ENCODE assay signal across 24 cellular contexts in genomic region chr5:96242536-96242935, GRCh38.
"Had no signal": no experiment of that assay in that cellular context is flagged by ENCODE, and none has a peak within 500 bp of the region (broad histone marks: within the 10 kb centered on the region; RNA-seq: fewer than 3 reads in every experiment).

No MANE protein-coding gene starts in this region.

- DNase-seq: activated CD4-positive, alpha-beta T cell treated with anti-CD3 and anti-CD28 coated beads for 1 hour; activated CD4-positive, alpha-beta T cell treated with anti-CD3 and anti-CD28 coated beads, Interleukin-2, amount 50 U/mL, for 1 hour; activated naive CD4-positive, alpha-beta T cell; activated T-cell treated with anti-CD3 and anti-CD28 coated beads, Interleukin-2, amount 50 U/mL, for 4 hours; cerebellar nuclear complex; gastrocnemius medialis; hippocampal formation; islet precursor cell; left cardiac atrium; naive B cell; ovary; psoas muscle; stimulated activated CD4-positive, alpha-beta T cell treated with anti-CD3 and anti-CD28 coated beads, Interleukin-1b, Interleukin-23, amount 100 ng/mL, for 48 hours; substantia nigra; T-helper 1 cell; thyroid gland; WERI-Rb-1 had no signal

- H3K4me1 Mint-ChIP-seq: memory B cell, naive B cell had no signal

- H3K36me3 Mint-ChIP-seq: activated naive CD8-positive, alpha-beta T cell; memory B cell; naive B cell had no signal

- ATAC-seq: activated T-cell treated with anti-CD3 and anti-CD28 coated beads, Interleukin-2, amount 50 U/mL, for 4 hours; gastrocnemius medialis; left cardiac atrium; psoas muscle had no signal

- H3K36me3 ChIP-seq: esophagus muscularis mucosa, gastrocnemius medialis, ovary, right atrium auricular region, thyroid gland, WERI-Rb-1 had no signal

- H3K27ac ChIP-seq: coronary artery, esophagus muscularis mucosa, gastrocnemius medialis, ovary, psoas muscle, right atrium auricular region, WERI-Rb-1 had no signal

- H3K27ac Mint-ChIP-seq: activated naive CD8-positive, alpha-beta T cell; activated T-helper 2 cell treated with anti-CD3 and anti-CD28 coated beads, Interferon-gamma antibody, Interleukin-2, Interleukin-4, amounts not matched to agents 10 μg/mL and 5 μg/mL and 100 μg/mL, durations not matched to agents 14 hours and 24 hours and 36 hours; memory B cell; naive B cell; stimulated activated naive CD8-positive, alpha-beta T cell treated with anti-CD3 and anti-CD28 coated beads, Interleukin-15, Interleukin-2, amounts not matched to agents 100 ng/mL and 50 ng/mL, for 24 hours had no signal

- H3K9me3 ChIP-seq: esophagus muscularis mucosa, gastrocnemius medialis, ovary, psoas muscle, right atrium auricular region, thyroid gland had no signal

- H3K9me3 Mint-ChIP-seq: activated T-helper 2 cell treated with anti-CD3 and anti-CD28 coated beads, Interferon-gamma antibody, Interleukin-2, Interleukin-4, amounts not matched to agents 10 μg/mL and 5 μg/mL and 100 μg/mL, durations not matched to agents 14 hours and 24 hours and 36 hours; memory B cell; stimulated activated naive CD8-positive, alpha-beta T cell treated with anti-CD3 and anti-CD28 coated beads, Interleukin-15, Interleukin-2, amounts not matched to agents 100 ng/mL and 50 ng/mL, for 24 hours had no signal

- H3K4me3 Mint-ChIP-seq: activated naive CD8-positive, alpha-beta T cell; activated T-cell treated with anti-CD3 and anti-CD28 coated beads, Interleukin-2, amount 50 U/mL, for 4 hours; memory B cell; naive B cell; stimulated activated naive CD8-positive, alpha-beta T cell treated with anti-CD3 and anti-CD28 coated beads, Interleukin-15, Interleukin-2, amounts not matched to agents 100 ng/mL and 50 ng/mL, for 24 hours had no signal

- H3K4me3 ChIP-seq: coronary artery, esophagus muscularis mucosa, gastrocnemius medialis, ovary, psoas muscle, right atrium auricular region, thyroid gland had no signal

- H3K27me3 ChIP-seq: esophagus muscularis mucosa, gastrocnemius medialis, ovary, right atrium auricular region, thyroid gland had no signal

- H3K4me1 ChIP-seq: psoas muscle had no signal
